Comparison of ENCODE assay signal across 8 cellular contexts in the genomic region with DNA sequence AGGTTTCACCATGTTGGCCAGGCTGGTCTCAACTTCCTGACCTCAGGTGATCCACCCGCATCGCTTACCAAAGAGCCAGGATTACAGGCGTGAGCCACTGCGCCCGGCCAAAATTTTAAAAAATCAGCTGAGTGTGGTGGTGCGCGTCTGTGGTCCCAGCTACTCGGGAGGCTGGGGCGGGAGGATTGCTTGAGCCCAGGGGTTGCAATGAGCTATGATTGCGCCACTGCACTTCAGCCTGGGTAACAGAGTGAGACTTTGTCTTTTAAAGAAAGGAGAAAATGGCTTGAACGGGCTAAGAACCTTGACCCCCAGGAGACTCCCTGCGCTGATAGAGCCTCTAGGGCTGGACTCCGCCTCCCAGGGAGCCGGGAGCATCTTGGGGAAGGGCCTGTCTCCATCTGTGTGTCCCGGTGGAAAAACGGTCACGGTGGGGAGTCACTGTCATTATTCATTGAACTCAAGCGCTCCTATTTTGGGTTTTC. TPM values are rescaled to one million over a fixed set of nuclear protein-coding genes. Genes with fewer than 3 reads are reported as not detected.
A peak's percentile ranks its signal among the peaks of the same experiment; 100 is the strongest.
DNase-seq lines count a peak whose midpoint lies in the region; ATAC-seq, FAIRE-seq and TF ChIP-seq lines count a peak whose summit lies in the region.

No MANE protein-coding gene starts in this region.

- TF ChIP-seq CTCF in DOHH2 (IDR thresholded peaks at IDR 0.05; ENCODE audit: low read depth, low read length, poor library complexity, severe bottlenecking) = no peak
- no peak for TF ChIP-seq CTCF in OCI-LY3 (IDR thresholded peaks at IDR 0.05; ENCODE audit: low read depth, low read length)
- TF ChIP-seq CTCF in H1 (IDR thresholded peaks at IDR 0.05; ENCODE audit: control extremely low read depth in 1 of 3, insufficient read depth in 1 of 3, low read depth in 1 of 3, low read length in 3 of 3) = no peak

- H3K9me3 Mint-ChIP-seq in naive thymus-derived CD8-positive, alpha-beta T cell = no peaks in the 10 kb centered on the region

- peak overlapping the region; percentile 75 to 96 (median 91) for H3K27ac Mint-ChIP-seq in naive thymus-derived CD8-positive, alpha-beta T cell

- no peak overlapping the region for H2AK5ac ChIP-seq in H1 (ENCODE audit: low read depth, low read length)

- peak overlapping the region; percentile 59 for H4K5ac ChIP-seq in H1 (ENCODE audit: insufficient read length, low read depth, low read length)

- CTCF ChIA-PET in H1 (lab: Charles Lee; ENCODE audit: partially characterized antibody) = interaction anchor here (0.6 to 1.1 kb wide), 2 partner anchors 15 to 63 kb away, joined by 3 to 4 read pairs; no protein-coding TSS in a partner anchor

- H2AFZ ChIP-seq in GM23248 = peak overlapping the region; percentile 78
- H2AFZ ChIP-seq in OCI-LY3 (ENCODE audit: low read depth, low read length) = peak overlapping the region; percentile 69
- peak overlapping the region; percentile 27; the same call in 1 of the 2 replicates for H2AFZ ChIP-seq in H1 (ENCODE audit: low read length)

- H3K27me3 Mint-ChIP-seq in naive thymus-derived CD8-positive, alpha-beta T cell = no peaks in the 10 kb centered on the region

- no peak overlapping the region for H3K4ac ChIP-seq in H1 (replicated peaks; ENCODE audit: insufficient read length, low read depth, low read length)

- H3K14ac ChIP-seq in H1 (ENCODE audit: insufficient read length) = no peak overlapping the region

- H3K4me1 Mint-ChIP-seq in naive thymus-derived CD8-positive, alpha-beta T cell = peaks cover 24 to 45% (median 43%) of the 10 kb centered on the region in 4 donors

- H3K4me1 ChIP-seq in DOHH2 (ENCODE audit: control insufficient read depth, low read length) (peaks cover 50% of the 10 kb centered on the region), GM23248 (ENCODE audit: insufficient read depth) (peaks cover 29% of the 10 kb centered on the region), OCI-LY3 (ENCODE audit: low read length) (peaks cover 21% of the 10 kb centered on the region), H1 (replicated peaks in 1 of 4; ENCODE audit: control insufficient read depth in 3 of 4, insufficient read depth in 4 of 4, low read length in 3 of 4) (no peaks in the 10 kb centered on the region)

- in situ Hi-C loops in GM23248 (cut with MboI) = no loop called here

- H2BK15ac ChIP-seq in H1 (ENCODE audit: low read length) = no peak overlapping the region

- 0 to 2% methylated on average over 18 of the region's 18 CpGs for WGBS in GM23248 (ENCODE audit: low coverage in 1 of 2, low lambda C conversion rate in 2 of 2, missing lambda C conversion rate in 2 of 2), 2 experiments
- 19% methylated on average over 18 of the region's 18 CpGs; no CpG with 5 or more reads in 1 of the 2 experiments for WGBS in H1 (ENCODE audit: extremely low coverage in 1 of 2, insufficient coverage in 1 of 2, insufficient read length in 1 of 2, insufficient replicate concordance in 2 of 2, low coverage in 1 of 2, low lambda C conversion rate in 2 of 2, missing lambda C conversion rate in 1 of 2), 2 experiments

- peak in 1 of 2 donors; percentile 0 for ATAC-seq in naive thymus-derived CD8-positive, alpha-beta T cell

- H4K20me1 ChIP-seq in DOHH2 (ENCODE audit: control insufficient read depth, insufficient read depth, low read depth, low read length) (no peaks in the 10 kb centered on the region), GM23248 (ENCODE audit: insufficient read depth) (no peaks in the 10 kb centered on the region), OCI-LY3 (ENCODE audit: insufficient read depth, low read length) (no peaks in the 10 kb centered on the region), H1 (replicated peaks in 1 of 2; ENCODE audit: control insufficient read depth in 1 of 2, insufficient read depth in 2 of 2, low read length in 2 of 2) (peaks cover 0 to 3% of the 10 kb centered on the region in 2 experiments)

- H3K27me3 ChIP-seq in DOHH2 (ENCODE audit: control insufficient read depth, low read length) = no peaks in the 10 kb centered on the region
- H3K27me3 ChIP-seq in GM23248 (replicated peaks; ENCODE audit: insufficient read depth) = no peaks in the 10 kb centered on the region
- H3K27me3 ChIP-seq in OCI-LY3 (ENCODE audit: low read depth, low read length) = no peaks in the 10 kb centered on the region
- no peaks in the 10 kb centered on the region for H3K27me3 ChIP-seq in H1 (replicated peaks in 1 of 4; ENCODE audit: control insufficient read depth in 3 of 4, extremely low read depth in 1 of 4, insufficient read depth in 3 of 4, low read length in 3 of 4)

- peak overlapping the region; percentile 89; the same call in 1 of the 2 replicates for H2BK5ac ChIP-seq in H1 (ENCODE audit: low read depth, low read length)

- peaks cover 0 to 12% (median 0%) of the 10 kb centered on the region in 3 donors for H3K36me3 Mint-ChIP-seq in naive thymus-derived CD8-positive, alpha-beta T cell

- peak overlapping the region; percentile 93 for H3K4me2 ChIP-seq in DOHH2 (ENCODE audit: low read length)
- peak overlapping the region; percentile 94 for H3K4me2 ChIP-seq in GM23248 (ENCODE audit: unreplicated experiment)
- peak overlapping the region; percentile 100 for H3K4me2 ChIP-seq in OCI-LY3 (ENCODE audit: low read length)
- peak overlapping the region; percentile 69 to 90 for H3K4me2 ChIP-seq in H1 (ENCODE audit: insufficient read depth in 1 of 2, low read depth in 2 of 2, low read length in 2 of 2)

- H2BK120ac ChIP-seq in H1 (replicated peaks; ENCODE audit: low read depth, low read length) = peak overlapping the region; percentile 43

- no peaks in the 10 kb centered on the region for H3K9me2 ChIP-seq in DOHH2 (replicated peaks; ENCODE audit: control insufficient read depth, low read length)
- no peaks in the 10 kb centered on the region for H3K9me2 ChIP-seq in GM23248 (ENCODE audit: insufficient read depth)

- H3K23me2 ChIP-seq in H1 (ENCODE audit: low read depth, low read length) = peaks cover 7% of the 10 kb centered on the region; the same call in 1 of the 2 replicates

- peak overlapping the region; percentile 97 for H3K56ac ChIP-seq in H1 (replicated peaks; ENCODE audit: insufficient read length, low read depth, low read length)

- H2BK12ac ChIP-seq in H1 (ENCODE audit: low read depth, low read length) = 0 out of 2 replicates have a peak overlapping the region, but pooled peaks have one; percentile 53

- POLR2A ChIA-PET in H1 (lab: Charles Lee; ENCODE audit: partially characterized antibody) = interaction anchor here (0.9 to 2.5 kb wide), 4 partner anchors 9 to 71 kb away, joined by 3 to 25 read pairs (median 9); no protein-coding TSS in a partner anchor
- POLR2A ChIA-PET in naive thymus-derived CD8-positive, alpha-beta T cell (lab: Charles Lee) = interaction anchor here (0.6 to 3.1 kb wide), 8 partner anchors 26 to 293 kb away, joined by 3 to 20 read pairs (median 4); partner anchors contain the start of gene TMEM248

- peaks cover 6% of the 10 kb centered on the region; the same call in 1 of the 2 replicates for H3K79me1 ChIP-seq in H1 (ENCODE audit: low read depth, low read length)

- H3K36me3 ChIP-seq in DOHH2 (ENCODE audit: control insufficient read depth, low read length) (peaks cover 4% of the 10 kb centered on the region), GM23248 (ENCODE audit: low read depth) (no peaks in the 10 kb centered on the region), OCI-LY3 (replicated peaks; ENCODE audit: low read depth, low read length) (no peaks in the 10 kb centered on the region), H1 (ENCODE audit: control insufficient read depth in 2 of 4, insufficient read depth in 4 of 4, low read length in 3 of 4) (no peaks in the 10 kb centered on the region; a peak in 1 of 8 replicates)

- no peak for DNase-seq in GM23248
- DNase-seq in H1 (ENCODE audit: low read depth in 1 of 2, low spot score in 2 of 2) = no peak
- DNase-seq in naive thymus-derived CD8-positive, alpha-beta T cell = peak in 2 of 10 donors; percentile 3 to 11
- DNase-seq in NCI-H2029 (lab: John Stamatoyannopoulos, UW) = no peak
- no peak for DNase-seq in SHP77 treated with DMSO at 0.1 percent for 48 hours (lab: John Stamatoyannopoulos, UW)
- DNase-seq in frontal cortex (ENCODE audit: low spot score in 2 of 2) = no peak

- H3K27ac ChIP-seq in DOHH2 (ENCODE audit: low read depth, low read length) (peak overlapping the region; percentile 50), GM23248 (peak overlapping the region; percentile 99), OCI-LY3 (ENCODE audit: low read length) (peak overlapping the region; percentile 40), H1 (ENCODE audit: low read depth, low read length) (peak overlapping the region; percentile 81)

- H3K4me3 ChIP-seq in DOHH2 (ENCODE audit: low read length) (peak overlapping the region; percentile 82), GM23248 (peak overlapping the region; percentile 79), OCI-LY3 (ENCODE audit: low read length) (peak overlapping the region; percentile 98), H1 (ENCODE audit: extremely low read depth in 1 of 4, insufficient read depth in 2 of 4, low read depth in 3 of 4, low read length in 4 of 4) (peak overlapping the region; percentile 76 to 97 (median 90))

- H4K91ac ChIP-seq in H1 (replicated peaks; ENCODE audit: insufficient read length, low read length) = no peak overlapping the region

- TF ChIP-seq RAD21 in H1 (IDR thresholded peaks at IDR 0.05 in 1 of 2, conservative IDR thresholded peaks at IDR 0.05 in 1 of 2; ENCODE audit: low read depth in 2 of 2, low read length in 2 of 2) = no peak

- H3K79me2 ChIP-seq in DOHH2 (ENCODE audit: control insufficient read depth, low read length) (peaks cover 33% of the 10 kb centered on the region), GM23248 (ENCODE audit: insufficient read depth) (peaks cover 32% of the 10 kb centered on the region), OCI-LY3 (ENCODE audit: low read length) (no peaks in the 10 kb centered on the region), H1 (ENCODE audit: control insufficient read depth in 1 of 2, insufficient read depth in 2 of 2, low read length in 2 of 2) (peaks cover 0 to 9% of the 10 kb centered on the region in 2 experiments; a peak in 1 of 4 replicates)

- H3K18ac ChIP-seq in H1 (ENCODE audit: extremely low read depth, low read length) = peak overlapping the region; percentile 98

- no peak overlapping the region for H2BK20ac ChIP-seq in H1 (ENCODE audit: low read length)

- peak overlapping the region; percentile 68 to 94 (median 90) for H3K4me3 Mint-ChIP-seq in naive thymus-derived CD8-positive, alpha-beta T cell

- H3K9ac ChIP-seq in GM23248 (peak overlapping the region; percentile 95), OCI-LY3 (ENCODE audit: low read length) (peak overlapping the region; percentile 78), H1 (replicated peaks in 1 of 4; ENCODE audit: extremely low read depth in 1 of 4, low read depth in 3 of 4, low read length in 3 of 4) (peak overlapping the region in 3 of 4 experiments; percentile 75 to 83 (median 83); a peak in 6 of 7 replicates)

- no peak for FAIRE-seq in H1 (lab: Jason Lieb, UNC)
- FAIRE-seq in frontal cortex (lab: Jason Lieb, UNC) = no peak

- H4K8ac ChIP-seq in H1 (ENCODE audit: extremely low read depth, insufficient read depth, low read length) = peak overlapping the region; percentile 90; the same call in 1 of the 2 replicates

- H3K23ac ChIP-seq in H1 (ENCODE audit: insufficient read length) = no peak overlapping the region

- H3F3A ChIP-seq in DOHH2 (ENCODE audit: control insufficient read depth, insufficient read depth) = peaks cover 35% of the 10 kb centered on the region
- H3F3A ChIP-seq in GM23248 (ENCODE audit: insufficient read depth) = peaks cover 23% of the 10 kb centered on the region; the same call in 1 of the 2 replicates

- TF ChIP-seq POLR2A in H1 (IDR thresholded peaks at IDR 0.05; ENCODE audit: control extremely low read depth in 1 of 2, low read depth in 2 of 2, low read length in 2 of 2) = no peak

- no peaks in the 10 kb centered on the region for H3K9me3 ChIP-seq in DOHH2 (ENCODE audit: control insufficient read depth, insufficient read depth, low read length)
- H3K9me3 ChIP-seq in GM23248 (ENCODE audit: low read depth) = no peaks in the 10 kb centered on the region
- H3K9me3 ChIP-seq in OCI-LY3 (ENCODE audit: insufficient read depth, low read length) = no peaks in the 10 kb centered on the region
- H3K9me3 ChIP-seq in H1 (ENCODE audit: insufficient read depth in 2 of 2, low read depth in 1 of 2, low read length in 1 of 2) = no peaks in the 10 kb centered on the region

- no peak for TF ChIP-seq EP300 in H1 (IDR thresholded peaks at IDR 0.05; ENCODE audit: borderline replicate concordance in 1 of 2, low read depth in 2 of 2, low read length in 2 of 2)

RNA-seq across cellular contexts. Expression of gene KCTD7, which starts 0.8 kb away (rescaled TPM):
- total RNA-seq in GM23248 (2014; rRNA removed; shearing (Covaris generic)) = 11.6 and 14.9 TPM in 2 replicates
- 4.9 and 5.0 TPM in 2 replicates for polyA plus RNA-seq in GM23248 (2016; fragmentation: Nextera tagmentation; extraction: Ambion mirVana)
- 7.7 and 8.6 TPM in 2 replicates for total RNA-seq in H1 (2021; fragmentation: NEBNext Ultra II Directional; extraction: Animal tissue kit (Norgen Biotek cat#: 25700))
- polyA plus RNA-seq in H1 (2011; rRNA removed) = 11.9 and 20.9 TPM in 2 replicates
- polyA plus RNA-seq in H1 (2011; cell fraction: cytosol; rRNA removed) = 15.6 TPM
- 27.3 TPM for polyA plus RNA-seq in H1 (2011; cell fraction: nucleus; rRNA removed)
- 5.4 to 7.5 TPM (median 6.9 TPM) in 4 replicates for polyA plus RNA-seq in H1 (2012, experiment 1 of 2)
- 4.1 TPM for polyA plus RNA-seq in H1 (2012, experiment 2 of 2)
- 6.6 TPM for polyA plus RNA-seq in H1 (2013, experiment 1 of 2)
- polyA plus RNA-seq in H1 (2013, experiment 2 of 2) = 6.0 TPM
- polyA minus RNA-seq in H1 (2011; rRNA and poly(A)+ RNA removed) = 12.0 and 16.0 TPM in 2 replicates
- 7.9 TPM for polyA minus RNA-seq in H1 (2011; cell fraction: cytosol; rRNA and poly(A)+ RNA removed)
- 9.1 TPM for polyA minus RNA-seq in H1 (2011; cell fraction: nucleus; rRNA and poly(A)+ RNA removed)
- 10 to 100 TPM; 35.8 to 37.0 TPM for total RNA-seq in naive thymus-derived CD8-positive, alpha-beta T cell
- 10 to 100 TPM; 11.0 to 14.5 (median 11.9) TPM for polyA plus RNA-seq in naive thymus-derived CD8-positive, alpha-beta T cell
- 33.8 TPM for total RNA-seq in frontal cortex

Comparison
In these comparisons a context has a peak if more than half of its experiments do, and no peak if none do; other contexts are left out.
1. H3K27ac ChIP-seq: peak in every context shown above with its lines; median percentile 99 in GM23248; 81 in H1; 50 in DOHH2; 40 in OCI-LY3.
2. H2AFZ ChIP-seq: peak in every context shown above with its lines; median percentile 78 in GM23248; 69 in OCI-LY3; 27 in H1.